In genomic region chr4:152033621-152034020, GRCh38 we compare ENCODE assay signal across 25 cellular contexts.
"Had no signal": no experiment of that assay in that cellular context is flagged by ENCODE, and none has a peak within 500 bp of the region (broad histone marks: within the 10 kb centered on the region; RNA-seq: fewer than 3 reads in every experiment).

No MANE protein-coding gene starts in this region.

- H3K4me1 ChIP-seq: colonic mucosa, testis, uterus had no signal

- H3K4me1 Mint-ChIP-seq: central memory CD8-positive, alpha-beta T cell; neural crest cell; stimulated activated naive B cell treated with anti-CD40 and anti-IgM and Interleukin-4, amounts not matched to agents 10 μg/mL and 1 μg/mL and 100 μg/mL, for 72 hours had no signal

- H3K4me3 Mint-ChIP-seq: activated CD4-positive, alpha-beta memory T cell treated with anti-CD3 and anti-CD28 coated beads for 36 hours; activated naive CD4-positive, alpha-beta T cell treated with anti-CD3 and anti-CD28 coated beads, Interleukin-2, amount 10 ng/mL, durations not matched to agents 7 days and 5 days; activated T-cell treated with anti-CD3 and anti-CD28 coated beads, Interleukin-2, amount 50 U/mL, for 72 hours; central memory CD8-positive, alpha-beta T cell; naive B cell; neural crest cell; stimulated activated naive B cell treated with anti-CD40 and anti-IgM and Interleukin-4, amounts not matched to agents 10 μg/mL and 1 μg/mL and 100 μg/mL, for 72 hours; T-helper 1 cell treated with Interleukin-12 subunit alpha and Interleukin-12 subunit beta and Interleukin-4 antibody, amounts not matched to agents 30 μg/mL and 1 μg/mL, for 36 hours had no signal

- H3K9me3 Mint-ChIP-seq: activated CD4-positive, alpha-beta memory T cell treated with anti-CD3 and anti-CD28 coated beads for 36 hours; central memory CD8-positive, alpha-beta T cell; neural crest cell; stimulated activated naive B cell treated with anti-CD40 and anti-IgM and Interleukin-4, amounts not matched to agents 10 μg/mL and 1 μg/mL and 100 μg/mL, for 72 hours had no signal

- H3K27ac ChIP-seq: colonic mucosa, epithelial cell of prostate, testis, uterus had no signal

- H3K27ac Mint-ChIP-seq: activated CD4-positive, alpha-beta memory T cell treated with anti-CD3 and anti-CD28 coated beads for 36 hours; activated naive CD4-positive, alpha-beta T cell treated with anti-CD3 and anti-CD28 coated beads, Interleukin-2, amount 10 ng/mL, durations not matched to agents 7 days and 5 days; activated T-cell treated with anti-CD3 and anti-CD28 coated beads, Interleukin-2, amount 50 U/mL, for 72 hours; naive B cell; stimulated activated naive B cell treated with anti-CD40 and anti-IgM and Interleukin-4, amounts not matched to agents 10 μg/mL and 1 μg/mL and 100 μg/mL, for 72 hours; T-helper 1 cell treated with Interleukin-12 subunit alpha and Interleukin-12 subunit beta and Interleukin-4 antibody, amounts not matched to agents 30 μg/mL and 1 μg/mL, for 36 hours had no signal

- H3K9me3 ChIP-seq: colonic mucosa, mucosa of descending colon, sigmoid colon, testis, uterus had no signal

- H3K27me3 Mint-ChIP-seq: activated CD4-positive, alpha-beta memory T cell treated with anti-CD3 and anti-CD28 coated beads for 36 hours; activated naive CD4-positive, alpha-beta T cell treated with anti-CD3 and anti-CD28 coated beads, Interleukin-2, amount 10 ng/mL, durations not matched to agents 7 days and 5 days; central memory CD8-positive, alpha-beta T cell; naive B cell; stimulated activated naive B cell treated with anti-CD40 and anti-IgM and Interleukin-4, amounts not matched to agents 10 μg/mL and 1 μg/mL and 100 μg/mL, for 72 hours had no signal

- H3K36me3 ChIP-seq: colonic mucosa, sigmoid colon, uterus had no signal

- H3K4me3 ChIP-seq: colonic mucosa, mucosa of descending colon, sigmoid colon, smooth muscle cell, testis, uterus had no signal

- H3K27me3 ChIP-seq: colonic mucosa, sigmoid colon, testis, uterus had no signal

- ATAC-seq: activated T-cell treated with anti-CD3 and anti-CD28 coated beads, Interleukin-2, amount 50 U/mL, for 72 hours; stimulated activated naive B cell treated with anti-CD40 and anti-IgM and Interleukin-4, amounts not matched to agents 10 μg/mL and 1 μg/mL and 100 μg/mL, for 72 hours had no signal

- DNase-seq: activated CD4-positive, alpha-beta memory T cell treated with anti-CD3 and anti-CD28 coated beads for 36 hours; activated CD4-positive, alpha-beta T cell treated with anti-CD3 and anti-CD28 coated beads for 48 hours; activated effector memory CD4-positive, alpha-beta T cell treated with Interleukin-2 at 50 U/mL for 16 hours; activated naive CD4-positive, alpha-beta T cell treated with anti-CD3 and anti-CD28 coated beads, Interleukin-2, amount 10 ng/mL, durations not matched to agents 7 days and 5 days; activated T-cell treated with anti-CD3 and anti-CD28 coated beads, Interleukin-2, amount 50 U/mL, for 72 hours; colonic mucosa; foreskin melanocyte; glutamatergic neuron; mesendoderm; mucosa of descending colon; naive B cell; occipital lobe; posterior cingulate gyrus; sigmoid colon; stimulated activated CD4-positive, alpha-beta T cell treated with anti-CD3 and anti-CD28 coated beads, Interleukin-15, amount 100 ng/mL, for 24 hours; stimulated activated CD8-positive, alpha-beta memory T cell treated with anti-CD3 and anti-CD28 coated beads, Interleukin-4, amount 100 ng/mL, for 48 hours; stimulated activated naive B cell treated with anti-CD40 and anti-IgM and Interleukin-4, amounts not matched to agents 10 μg/mL and 1 μg/mL and 100 μg/mL, for 72 hours; T1000; testis; uterus had no signal

- H3K36me3 Mint-ChIP-seq: activated CD4-positive, alpha-beta memory T cell treated with anti-CD3 and anti-CD28 coated beads for 36 hours; naive B cell; stimulated activated naive B cell treated with anti-CD40 and anti-IgM and Interleukin-4, amounts not matched to agents 10 μg/mL and 1 μg/mL and 100 μg/mL, for 72 hours had no signal
